ENCODE assay signal across 8 cellular contexts in the genomic region with DNA sequence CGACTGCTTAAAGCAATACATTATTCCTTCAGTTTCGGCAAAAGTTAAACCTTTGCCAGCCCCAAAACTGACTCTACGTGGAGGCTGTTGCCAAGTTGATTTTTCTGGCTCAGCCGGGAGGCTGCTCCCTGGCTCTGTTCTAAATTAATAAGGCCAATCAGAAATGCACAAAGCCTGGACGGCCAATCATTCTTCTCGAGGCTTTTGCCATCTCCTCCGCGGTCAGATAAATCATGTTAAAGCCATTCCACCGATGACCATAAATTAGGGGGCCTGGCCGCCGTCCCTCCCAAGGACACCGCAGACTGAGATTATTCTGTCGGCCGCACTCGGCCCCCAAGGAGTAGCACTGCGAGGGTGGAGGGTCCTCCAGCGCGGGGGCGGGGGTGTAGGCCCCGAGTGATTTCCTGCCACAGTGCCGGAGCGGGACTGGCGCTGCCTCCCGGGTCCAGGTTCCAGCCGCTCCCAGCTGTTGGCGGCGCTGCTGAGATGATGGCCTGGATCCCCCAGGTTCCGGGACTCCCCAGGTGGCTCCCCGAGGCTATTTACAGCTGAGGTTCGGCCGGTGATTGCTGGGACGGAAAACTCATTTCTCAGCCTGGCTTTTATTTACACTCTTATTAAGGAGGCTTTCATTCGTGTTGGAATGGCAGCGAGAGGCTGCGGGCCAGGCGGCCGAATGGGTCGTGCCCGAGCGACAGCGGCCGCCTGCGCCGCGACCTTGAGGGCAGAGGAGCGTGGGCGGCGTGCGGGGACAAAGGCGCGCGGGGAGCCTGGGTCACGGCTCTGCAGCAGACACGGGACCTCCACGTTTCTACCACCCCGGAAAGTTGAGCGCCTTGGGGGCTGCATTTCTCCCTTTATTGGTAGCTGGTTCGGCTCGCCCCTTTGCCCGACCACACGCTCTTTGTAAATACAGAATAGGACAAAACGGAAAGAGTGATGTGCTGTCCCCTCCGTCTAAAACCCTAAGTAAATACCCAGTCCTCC.
DNase-seq lines count a peak whose midpoint lies in the region; ATAC-seq and TF ChIP-seq lines count a peak whose summit lies in the region.

No MANE protein-coding gene starts in this region.

- H3K36me3 Mint-ChIP-seq in dendritic cell treated with granulocyte-macrophage colony-stimulating factor and Interleukin-4, amounts not matched to agents 40 ng/mL and 50 ng/mL, for 4 days (ENCODE audit: low read depth), result no peaks in the 10 kb centered on the region

- peak; percentile 63 for TF ChIP-seq CTCF in kidney epithelial cell (IDR thresholded peaks at IDR 0.05; ENCODE audit: insufficient read depth, low read length, poor library complexity, severe bottlenecking)

- no peaks in the 10 kb centered on the region for H3K9me3 Mint-ChIP-seq in dendritic cell treated with granulocyte-macrophage colony-stimulating factor and Interleukin-4, amounts not matched to agents 40 ng/mL and 50 ng/mL, for 4 days

- no peaks in the 10 kb centered on the region for H3K9me3 ChIP-seq in skeletal muscle tissue (ENCODE audit: control insufficient read depth in 3 of 3, low read length in 3 of 3)

- peak; percentile 67 for ATAC-seq in GM19043 (IDR thresholded peaks at IDR 0.05; ENCODE audit: low read depth, unreplicated experiment)
- ATAC-seq in HG03457 (IDR thresholded peaks at IDR 0.05; ENCODE audit: unreplicated experiment), result peak; percentile 64
- no peak for ATAC-seq in GM18520 (IDR thresholded peaks at IDR 0.05; ENCODE audit: unreplicated experiment)

- H3K4me1 ChIP-seq in skeletal muscle tissue (ENCODE audit: control insufficient read depth in 3 of 3, insufficient read depth in 3 of 3, low read length in 3 of 3), result peaks cover 12 to 20% (median 15%) of the 10 kb centered on the region in 3 donors

- H3K9ac ChIP-seq in skeletal muscle tissue (ENCODE audit: low read depth in 1 of 3, low read length in 3 of 3), result peak overlapping the region; percentile 41 to 68 (median 58)

- peaks cover 23% of the 10 kb centered on the region for H3K4me1 Mint-ChIP-seq in dendritic cell treated with granulocyte-macrophage colony-stimulating factor and Interleukin-4, amounts not matched to agents 40 ng/mL and 50 ng/mL, for 4 days (ENCODE audit: low read depth)

- H3K36me3 ChIP-seq in kidney epithelial cell (ENCODE audit: control insufficient read depth, insufficient read depth, low read length) (no peaks in the 10 kb centered on the region), skeletal muscle tissue (ENCODE audit: control insufficient read depth in 3 of 3, insufficient read depth in 3 of 3, low read length in 3 of 3) (no peaks in the 10 kb centered on the region)

- H3K27ac Mint-ChIP-seq in dendritic cell treated with granulocyte-macrophage colony-stimulating factor and Interleukin-4, amounts not matched to agents 40 ng/mL and 50 ng/mL, for 4 days, result peak overlapping the region; percentile 68

- peak in 12 of 14 donors; percentile 36 to 91 (median 62) for DNase-seq in C1 segment of cervical spinal cord (lab: John Stamatoyannopoulos, UW)
- peak; percentile 12 for DNase-seq in T1000 (lab: John Stamatoyannopoulos, UW)
- no peak for DNase-seq in kidney epithelial cell (ENCODE audit: low read depth)

- H3K27me3 ChIP-seq in kidney epithelial cell (ENCODE audit: control insufficient read depth, insufficient read depth, low read length) (no peaks in the 10 kb centered on the region), skeletal muscle tissue (ENCODE audit: control insufficient read depth in 3 of 3, insufficient read depth in 3 of 3, low read length in 3 of 3) (peaks cover 6 to 43% (median 38%) of the 10 kb centered on the region in 3 donors)

- H3K4me3 ChIP-seq in kidney epithelial cell (ENCODE audit: low read depth, low read length) (peak overlapping the region; percentile 45), skeletal muscle tissue (ENCODE audit: low read length in 3 of 3) (peak overlapping the region; percentile 64 to 74 (median 70))

- intact Hi-C loops in dendritic cell treated with granulocyte-macrophage colony-stimulating factor and Interleukin-4, amounts not matched to agents 40 ng/mL and 50 ng/mL, for 4 days (cut with micrococcal nuclease), result no loop called here

- H3K27ac ChIP-seq in skeletal muscle tissue (ENCODE audit: low read depth, low read length), result peak overlapping the region; percentile 45

- H3K4me3 Mint-ChIP-seq in dendritic cell treated with granulocyte-macrophage colony-stimulating factor and Interleukin-4, amounts not matched to agents 40 ng/mL and 50 ng/mL, for 4 days, result peak overlapping the region; percentile 84

- peaks cover 57% of the 10 kb centered on the region for H3K27me3 Mint-ChIP-seq in dendritic cell treated with granulocyte-macrophage colony-stimulating factor and Interleukin-4, amounts not matched to agents 40 ng/mL and 50 ng/mL, for 4 days
